ENCODE assay signal across 13 cellular contexts in the genomic region with DNA sequence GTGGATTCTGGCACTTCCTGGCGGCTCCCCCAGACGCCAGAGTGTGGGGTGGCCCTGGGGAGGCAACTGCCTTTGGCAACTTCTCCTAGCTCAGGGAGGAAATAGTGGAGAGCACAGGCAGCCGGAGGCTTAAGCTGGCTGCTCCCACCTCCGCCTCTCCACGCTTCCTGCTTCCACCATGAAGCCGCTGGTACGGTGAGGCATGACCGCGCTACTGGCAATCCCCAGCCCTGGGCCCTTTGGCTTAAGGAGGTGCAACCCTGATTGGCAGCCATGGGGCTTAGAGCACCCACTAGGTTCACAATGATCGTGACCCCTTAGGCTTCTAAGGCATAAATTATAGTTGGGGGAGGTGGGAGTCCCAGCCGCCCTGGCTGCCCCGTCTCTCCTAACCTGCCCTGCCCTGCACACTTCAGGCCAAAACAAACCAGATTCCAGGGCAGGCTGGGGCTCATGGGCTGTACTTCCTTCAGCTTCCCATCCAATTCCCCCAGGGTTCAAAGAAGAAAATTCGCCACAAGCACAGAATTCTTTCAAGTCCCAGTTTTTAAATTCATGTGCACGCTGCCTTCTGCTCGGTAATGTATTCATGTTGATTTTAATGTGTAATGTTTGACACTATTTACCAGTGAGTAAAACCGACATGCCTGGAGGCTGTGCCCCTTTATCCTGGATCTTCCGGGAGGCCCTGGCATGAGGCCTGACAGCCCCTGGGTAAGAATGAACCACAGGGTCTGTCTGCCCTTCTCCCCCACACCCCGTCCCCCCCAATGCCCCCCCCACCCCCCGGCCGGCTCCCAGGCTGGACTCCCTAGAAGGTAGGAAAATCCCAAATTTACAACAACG.
DNase-seq lines count a peak whose midpoint lies in the region; ATAC-seq and TF ChIP-seq lines count a peak whose summit lies in the region.
"Had no signal": no experiment of that assay in that cellular context is flagged by ENCODE, and none has a peak within 500 bp of the region (broad histone marks: within the 10 kb centered on the region; RNA-seq: fewer than 3 reads in every experiment).

No MANE protein-coding gene starts in this region.

- intact Hi-C loops in CD14-positive monocyte (cut with micrococcal nuclease) (no loop called here), ovary (cut with DNase I) (no loop called here), Calu3 (cut with micrococcal nuclease; ENCODE audit: unreplicated experiment) (no loop called here)

- H3K36me3 ChIP-seq in ovary: no peaks in the 10 kb centered on the region

- H3K4me1 ChIP-seq in foreskin keratinocyte: no peaks in the 10 kb centered on the region
- peaks cover 5% of the 10 kb centered on the region for H3K4me1 ChIP-seq in ovary (ENCODE audit: insufficient read depth)

- peak overlapping the region; percentile 29 for H3K4me3 ChIP-seq in ovary

- H3K9me3 ChIP-seq in ovary: no peaks in the 10 kb centered on the region

- TF ChIP-seq EP300 in ovary (IDR thresholded peaks at IDR 0.05): no peak

- no peak for TF ChIP-seq POLR2A in ovary (IDR thresholded peaks at IDR 0.05)

- no TSS peak for BruUV-seq in Calu3 (replicated peaks; lab: Mats Ljungman, UMichigan)

- 18 to 54% (median 28%) methylated on average over 21 of the region's 21 CpGs for WGBS in ovary, 3 donors

- CTCF ChIA-PET in Calu3 (lab: Charles Lee): interaction anchor here (0.6 kb wide), 2 partner anchors 128 to 628 kb away, joined by 3 to 5 read pairs; no protein-coding TSS in a partner anchor

- H3K4me3 Mint-ChIP-seq in CD14-positive monocyte: peak overlapping the region; percentile 75 to 85
- H3K4me3 Mint-ChIP-seq in Calu3 (ENCODE audit: low read depth, unreplicated experiment): no peak overlapping the region
- H3K4me3 Mint-ChIP-seq: CD4-positive, alpha-beta memory T cell; central memory CD8-positive, alpha-beta T cell; T-helper 1 cell treated with Interleukin-12 subunit alpha and Interleukin-12 subunit beta and Interleukin-4 antibody, amounts not matched to agents 30 μg/mL and 1 μg/mL, for 36 hours had no signal

- TF ChIP-seq CTCF in CD14-positive monocyte (IDR thresholded peaks at IDR 0.05): no peak
- TF ChIP-seq CTCF in foreskin keratinocyte (conservative IDR thresholded peaks at IDR 0.05): no peak
- no peak for TF ChIP-seq CTCF in ovary (IDR thresholded peaks at IDR 0.05)
- TF ChIP-seq CTCF in Calu3 (IDR thresholded peaks at IDR 0.05; ENCODE audit: unreplicated experiment): no peak
- TF ChIP-seq CTCF in GM20000 (IDR thresholded peaks at IDR 0.05; ENCODE audit: extremely low read depth, missing control alignments): no peak

- ATAC-seq in foreskin keratinocyte (peak; percentile 88), GM19023 (IDR thresholded peaks at IDR 0.05; ENCODE audit: unreplicated experiment) (no peak)

- H3K36me3 Mint-ChIP-seq in CD14-positive monocyte (no peaks in the 10 kb centered on the region), Calu3 (ENCODE audit: insufficient read depth, unreplicated experiment) (no peaks in the 10 kb centered on the region)
- H3K36me3 Mint-ChIP-seq: CD4-positive, alpha-beta memory T cell had no signal

- H3K4me1 Mint-ChIP-seq in CD14-positive monocyte (peaks cover 40% of the 10 kb centered on the region), Calu3 (ENCODE audit: low read depth, unreplicated experiment) (no peaks in the 10 kb centered on the region)

- H3K27ac Mint-ChIP-seq in CD14-positive monocyte (peak overlapping the region; percentile 56 to 92 (median 80)), Calu3 (ENCODE audit: unreplicated experiment) (no peak overlapping the region)
- H3K27ac Mint-ChIP-seq: CD4-positive, alpha-beta memory T cell; T-helper 1 cell treated with Interleukin-12 subunit alpha and Interleukin-12 subunit beta and Interleukin-4 antibody, amounts not matched to agents 30 μg/mL and 1 μg/mL, for 36 hours had no signal

- peaks cover 20% of the 10 kb centered on the region for H3K27me3 ChIP-seq in foreskin keratinocyte
- H3K27me3 ChIP-seq in ovary: no peaks in the 10 kb centered on the region

- no peak overlapping the region for H3K27ac ChIP-seq in foreskin keratinocyte
- no peak overlapping the region for H3K27ac ChIP-seq in ovary

- no peaks in the 10 kb centered on the region for H3K9me3 Mint-ChIP-seq in CD14-positive monocyte
- H3K9me3 Mint-ChIP-seq in Calu3 (ENCODE audit: low read depth, unreplicated experiment): no peaks in the 10 kb centered on the region
- H3K9me3 Mint-ChIP-seq: central memory CD8-positive, alpha-beta T cell; T-helper 1 cell treated with Interleukin-12 subunit alpha and Interleukin-12 subunit beta and Interleukin-4 antibody, amounts not matched to agents 30 μg/mL and 1 μg/mL, for 36 hours had no signal

- DNase-seq in CD14-positive monocyte (ENCODE audit: low spot score) (peak; percentile 73), RPMI7951 (ENCODE audit: low read depth) (peak; percentile 22), foreskin keratinocyte (no peak), ovary (peak in 4 of 5 donors; percentile 14 to 65 (median 46)), Calu3 (no peak), hippocampal formation (lab: John Stamatoyannopoulos, UW) (no peak), GM20000 (ENCODE audit: low spot score) (no peak)
- DNase-seq: activated T-cell treated with anti-CD3 and anti-CD28 coated beads, Interleukin-2, amount 50 U/mL, for 1 hour; CD4-positive, alpha-beta memory T cell; NCI-H1930 had no signal

- H3K27me3 Mint-ChIP-seq in CD14-positive monocyte (ENCODE audit: low read depth in 3 of 3): peaks cover 0 to 4% (median 2%) of the 10 kb centered on the region in 3 donors
- peaks cover 41% of the 10 kb centered on the region for H3K27me3 Mint-ChIP-seq in Calu3 (ENCODE audit: unreplicated experiment)
- H3K27me3 Mint-ChIP-seq: CD4-positive, alpha-beta memory T cell; central memory CD8-positive, alpha-beta T cell had no signal

Comparison
In these comparisons a context has a peak if more than half of its experiments do, and no peak if none do; other contexts are left out.
1. DNase-seq: peak in CD14-positive monocyte (single experiment), RPMI7951 (single experiment) and ovary (4 of 5); none in foreskin keratinocyte (0 of 2), Calu3 (single experiment), hippocampal formation (0 of 2) and GM20000 (single experiment).